20 cellular contexts compared by ENCODE assay signal in the genomic region with DNA sequence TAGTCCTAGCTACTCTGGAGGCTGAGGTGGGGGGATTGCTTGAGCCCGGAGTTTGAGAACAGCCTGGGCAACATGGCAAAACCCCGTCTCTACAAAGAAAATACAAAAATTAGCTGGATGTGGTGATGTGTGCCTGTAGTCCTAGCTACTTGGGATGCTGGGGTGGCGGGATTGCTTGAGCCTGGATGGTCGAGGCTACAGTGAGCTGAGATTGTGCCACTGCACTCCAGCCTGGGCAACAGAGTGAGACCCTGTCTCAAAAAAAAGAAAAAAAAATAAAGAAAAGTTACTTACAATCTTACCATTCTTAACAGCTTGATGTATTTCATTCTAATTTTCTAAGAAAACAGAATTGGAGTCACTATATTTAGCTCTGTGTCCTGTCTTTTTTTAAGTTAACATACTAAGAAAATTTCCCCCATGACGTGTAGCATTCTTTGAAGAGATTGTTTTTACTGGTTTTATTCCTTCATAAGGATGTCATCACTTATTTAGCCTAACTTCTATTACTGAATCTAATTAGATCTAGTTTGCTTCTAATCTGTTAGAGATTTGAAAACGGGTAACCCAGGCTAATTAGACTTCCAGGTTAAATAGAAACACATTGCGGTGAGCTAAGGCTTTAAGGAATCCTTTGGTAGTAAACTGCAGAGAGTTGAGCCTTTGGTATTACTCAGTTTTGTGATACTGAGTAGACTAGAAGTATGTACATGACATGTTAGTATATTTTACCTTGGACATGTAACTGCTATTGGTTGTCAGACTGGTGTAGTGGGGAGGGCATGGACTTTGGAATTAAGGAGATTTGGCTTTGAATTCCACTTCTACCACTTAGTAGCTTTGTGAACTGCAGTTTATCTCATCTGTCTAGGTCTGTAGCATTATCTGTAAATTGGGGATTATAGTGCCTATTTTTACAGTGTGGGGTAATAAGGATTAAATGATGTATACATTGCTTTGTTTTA. TPM values are rescaled to one million over a fixed set of nuclear protein-coding genes. Genes with fewer than 3 reads are reported as not detected.
DNase-seq lines count a peak whose midpoint lies in the region; ATAC-seq and TF ChIP-seq lines count a peak whose summit lies in the region.
"Had no signal": no experiment of that assay in that cellular context is flagged by ENCODE, and none has a peak within 500 bp of the region (broad histone marks: within the 10 kb centered on the region; RNA-seq: fewer than 3 reads in every experiment).

No MANE protein-coding gene starts in this region.

- H3K27me3 Mint-ChIP-seq in GM23338 (ENCODE audit: insufficient read depth, low read depth, poor library complexity) = no peaks in the 10 kb centered on the region
- no peaks in the 10 kb centered on the region for H3K27me3 Mint-ChIP-seq in activated T-cell treated with anti-CD3 and anti-CD28 coated beads, Interleukin-2, amount 50 U/mL, for 72 hours (ENCODE audit: low read depth)
- H3K27me3 Mint-ChIP-seq: activated T-cell treated with anti-CD3 and anti-CD28 coated beads, Interleukin-2, amount 50 U/mL, for 24 hours; B cell; central memory CD8-positive, alpha-beta T cell; IgD-negative memory B cell had no signal

- no peaks in the 10 kb centered on the region for H3K9me3 Mint-ChIP-seq in GM23338
- H3K9me3 Mint-ChIP-seq in activated T-cell treated with anti-CD3 and anti-CD28 coated beads, Interleukin-2, amount 50 U/mL, for 72 hours = no peaks in the 10 kb centered on the region
- H3K9me3 Mint-ChIP-seq: activated T-cell treated with anti-CD3 and anti-CD28 coated beads, Interleukin-2, amount 50 U/mL, for 24 hours; central memory CD8-positive, alpha-beta T cell; IgD-negative memory B cell; nephron progenitor cell had no signal

- no peaks in the 10 kb centered on the region for H3K9me3 ChIP-seq in right lobe of liver
- H3K9me3 ChIP-seq: psoas muscle, spleen had no signal

- WGBS in right lobe of liver (ENCODE audit: insufficient coverage, low coverage, low lambda C conversion rate, missing lambda C conversion rate) = 78% methylated on average over 7 of the region's 7 CpGs

- peaks cover 83% of the 10 kb centered on the region for H3K36me3 Mint-ChIP-seq in GM23338 (ENCODE audit: low read depth)
- H3K36me3 Mint-ChIP-seq in activated T-cell treated with anti-CD3 and anti-CD28 coated beads, Interleukin-2, amount 50 U/mL, for 72 hours (ENCODE audit: insufficient read depth in 2 of 2) = peaks cover 14 to 29% of the 10 kb centered on the region in 2 donors

- peaks cover 63% of the 10 kb centered on the region for H4K20me1 ChIP-seq in GM23338 (replicated peaks; ENCODE audit: insufficient read depth)

- H3K4me3 Mint-ChIP-seq in GM23338 = no peak overlapping the region
- no peak overlapping the region for H3K4me3 Mint-ChIP-seq in activated T-cell treated with anti-CD3 and anti-CD28 coated beads, Interleukin-2, amount 50 U/mL, for 72 hours
- H3K4me3 Mint-ChIP-seq: activated T-cell treated with anti-CD3 and anti-CD28 coated beads, Interleukin-2, amount 50 U/mL, for 24 hours; B cell; central memory CD8-positive, alpha-beta T cell; IgD-negative memory B cell; nephron progenitor cell had no signal

- no peak for TF ChIP-seq CTCF in GM23338 (conservative IDR thresholded peaks at IDR 0.05; ENCODE audit: low read depth in 2 of 2)
- TF ChIP-seq CTCF in coronary artery (IDR thresholded peaks at IDR 0.05) = no peak
- TF ChIP-seq CTCF in right lobe of liver (IDR thresholded peaks at IDR 0.05) = no peak

- 0 out of 2 replicates have a peak, but pooled peaks cover 3% of the 10 kb centered on the region for H3F3A ChIP-seq in GM23338 (replicated peaks; ENCODE audit: low read depth)

- H3K27me3 ChIP-seq in GM23338 (ENCODE audit: insufficient read depth) (no peaks in the 10 kb centered on the region), right lobe of liver (no peaks in the 10 kb centered on the region)
- H3K27me3 ChIP-seq: spleen had no signal

- intact Hi-C loops in right lobe of liver (cut with DNase I) = no loop called here

- H3K36me3 ChIP-seq in GM23338 (ENCODE audit: insufficient read depth) = peaks cover 57% of the 10 kb centered on the region
- H3K36me3 ChIP-seq in right lobe of liver = peaks cover 0 to 40% (median 9%) of the 10 kb centered on the region in 4 donors

- no peak for ATAC-seq in GM23338
- peak; percentile 66 to 74 (median 68) for ATAC-seq in right lobe of liver
- ATAC-seq in activated T-cell treated with anti-CD3 and anti-CD28 coated beads, Interleukin-2, amount 50 U/mL, for 72 hours (replicated peaks in 1 of 2) = no peak
- ATAC-seq: psoas muscle had no signal

- DNase-seq in D341Med (ENCODE audit: low spot score) (peak; percentile 39), GM23338 (ENCODE audit: low spot score) (no peak), coronary artery (ENCODE audit: low spot score) (no peak), right lobe of liver (no peak), NCI-H446 (lab: John Stamatoyannopoulos, UW) (no peak), NCI-H774 (lab: John Stamatoyannopoulos, UW) (no peak), C1 segment of cervical spinal cord (lab: John Stamatoyannopoulos, UW) (no peak)
- no peak for DNase-seq in activated T-cell treated with anti-CD3 and anti-CD28 coated beads, Interleukin-2, amount 50 U/mL, for 72 hours
- DNase-seq: activated T-cell treated with anti-CD3 and anti-CD28 coated beads, Interleukin-2, amount 50 U/mL, for 24 hours; GOT3; hypothalamus; NCI-H187; NCI-H345; nephron progenitor cell; psoas muscle; spleen; stimulated activated CD8-positive, alpha-beta memory T cell treated with anti-CD3 and anti-CD28 coated beads, Interleukin-4, amount 100 ng/mL, for 48 hours had no signal

- H3K27ac Mint-ChIP-seq in GM23338 = no peak overlapping the region
- no peak overlapping the region for H3K27ac Mint-ChIP-seq in activated T-cell treated with anti-CD3 and anti-CD28 coated beads, Interleukin-2, amount 50 U/mL, for 72 hours
- H3K27ac Mint-ChIP-seq: B cell, nephron progenitor cell had no signal

- H3K4me1 Mint-ChIP-seq in GM23338 = peaks cover 12% of the 10 kb centered on the region
- peaks cover 37% of the 10 kb centered on the region for H3K4me1 Mint-ChIP-seq in activated T-cell treated with anti-CD3 and anti-CD28 coated beads, Interleukin-2, amount 50 U/mL, for 72 hours (ENCODE audit: low read depth)

- no peaks in the 10 kb centered on the region for H3K9me2 ChIP-seq in GM23338 (ENCODE audit: insufficient read depth)

- H2AFZ ChIP-seq in GM23338 = no peak overlapping the region

- H3K79me2 ChIP-seq in GM23338 (replicated peaks; ENCODE audit: insufficient read depth) = peaks cover 100% of the 10 kb centered on the region

- H3K4me1 ChIP-seq in GM23338 (ENCODE audit: insufficient read depth) (peaks cover 11% of the 10 kb centered on the region), right lobe of liver (peaks cover 0 to 6% (median 0%) of the 10 kb centered on the region in 4 donors)
- H3K4me1 ChIP-seq: psoas muscle, spleen had no signal

- TF ChIP-seq POLR2A in right lobe of liver (IDR thresholded peaks at IDR 0.05) = no peak

- H3K4me2 ChIP-seq in GM23338 = no peak overlapping the region

- no peak overlapping the region for H3K4me3 ChIP-seq in GM23338
- H3K4me3 ChIP-seq in coronary artery = no peak overlapping the region
- H3K4me3 ChIP-seq in right lobe of liver = no peak overlapping the region
- H3K4me3 ChIP-seq: psoas muscle, spleen had no signal

- 0 out of 2 replicates have a peak overlapping the region, but pooled peaks have one; percentile 11 for H3K27ac ChIP-seq in GM23338 (ENCODE audit: low read depth)
- H3K27ac ChIP-seq in coronary artery = peak overlapping the region; percentile 33 to 81
- H3K27ac ChIP-seq in right lobe of liver = no peak overlapping the region
- H3K27ac ChIP-seq: psoas muscle, spleen had no signal

TF ChIP-seq in GM23338, 12 proteins besides CTCF, POLR2A, EP300 and RAD21:
- TF ChIP-seq POLR2AphosphoS5 (IDR thresholded peaks at IDR 0.05; ENCODE audit: low read depth) = no peak
TF ChIP-seq in GM23338: peak in this region for 0.

RNA-seq across cellular contexts. Expression of gene HSPA4, which starts 24.0 kb away (rescaled TPM):
- total RNA-seq in GM23338 (2014; rRNA removed; shearing (Covaris generic)) = 340 and 371 TPM in 2 replicates
- 288 and 343 TPM in 2 replicates for polyA plus RNA-seq in GM23338 (2016; fragmentation: Nextera tagmentation; extraction: Ambion mirVana)
- 10 to 100 TPM; 30.1 to 68.6 (median 46.1) TPM for total RNA-seq in right lobe of liver
- 100 to 1,000 TPM; 173 to 213 TPM for total RNA-seq in activated T-cell treated with anti-CD3 and anti-CD28 coated beads, Interleukin-2, amount 50 U/mL, for 72 hours

RNA-seq across cellular contexts. Expression of gene ZCCHC10, which starts 49.5 kb away (rescaled TPM):
- total RNA-seq in GM23338 (2014; rRNA removed; shearing (Covaris generic)) = 25.3 and 29.2 TPM in 2 replicates
- 86.0 and 90.1 TPM in 2 replicates for polyA plus RNA-seq in GM23338 (2016; fragmentation: Nextera tagmentation; extraction: Ambion mirVana)
- total RNA-seq in right lobe of liver = 10 to 100 TPM in 2 of 6 experiments, 1 to 10 TPM in 4; 2.6 to 11.0 (median 9.0) TPM
- 10 to 100 TPM; 23.7 to 30.6 TPM for total RNA-seq in activated T-cell treated with anti-CD3 and anti-CD28 coated beads, Interleukin-2, amount 50 U/mL, for 72 hours

Comparison
In these comparisons a context has a peak if more than half of its experiments do, and no peak if none do; other contexts are left out.
1. ATAC-seq: peak in right lobe of liver (4 of 4); none in GM23338 (single experiment) and activated T-cell treated with anti-CD3 and anti-CD28 coated beads, Interleukin-2, amount 50 U/mL, for 72 hours (0 of 2).
2. H3K27ac ChIP-seq: peak in GM23338 (single experiment) and coronary artery (2 of 2); none in right lobe of liver (0 of 3).